In the genomic region with DNA sequence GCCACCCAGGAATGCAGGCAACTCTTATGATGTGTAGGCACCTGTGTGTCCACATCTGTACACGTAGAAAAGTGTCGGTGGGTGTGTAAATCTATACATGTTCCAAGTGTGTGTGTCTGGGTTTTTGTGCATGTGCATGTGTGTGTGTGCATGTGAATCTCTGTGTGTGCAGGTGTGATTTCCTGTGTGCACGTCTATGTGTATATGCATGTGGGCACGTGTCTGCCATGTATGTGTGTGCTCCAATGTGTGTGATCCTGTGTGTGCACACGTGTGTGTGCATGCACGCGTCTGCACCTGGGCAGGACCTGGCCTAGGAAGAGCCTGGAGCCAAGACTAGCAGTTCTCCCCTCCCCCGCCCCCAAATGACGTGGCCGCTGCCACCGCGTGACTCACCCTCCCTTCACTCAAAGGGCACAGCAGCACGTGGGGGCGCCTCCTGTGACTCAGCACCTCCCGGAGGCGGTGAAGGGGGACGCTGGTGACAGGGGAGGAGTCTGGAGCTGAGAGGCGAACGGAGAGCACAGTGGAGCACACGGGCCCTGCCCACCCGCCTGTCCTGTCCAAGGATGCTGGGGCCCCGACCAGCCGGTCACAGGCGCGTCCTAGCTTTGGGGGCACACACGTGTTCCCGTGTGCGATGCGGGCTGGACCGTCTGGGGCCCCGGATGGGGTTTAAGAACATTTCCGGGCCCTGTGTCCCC, we compare ENCODE assay signal across 1 cellular context.
TF ChIP-seq lines count a peak whose summit lies in the region.

No MANE protein-coding gene starts in this region.

TF ChIP-seq in HEK293, 187 proteins besides CTCF, POLR2A, EP300 and RAD21 (continued from another document and continues in another):
- TF ChIP-seq ZNF548 (tag by site-specific recombination; IDR thresholded peaks at IDR 0.05): no peak
- peak; percentile 85 for TF ChIP-seq FEZF1 (tag by site-specific recombination; IDR thresholded peaks at IDR 0.05)
- TF ChIP-seq ZNF629 (tag by site-specific recombination; IDR thresholded peaks at IDR 0.05): peak; percentile 97
- no peak for TF ChIP-seq ZNF133 (tag by site-specific recombination; IDR thresholded peaks at IDR 0.05)
- TF ChIP-seq, protein P1, sequence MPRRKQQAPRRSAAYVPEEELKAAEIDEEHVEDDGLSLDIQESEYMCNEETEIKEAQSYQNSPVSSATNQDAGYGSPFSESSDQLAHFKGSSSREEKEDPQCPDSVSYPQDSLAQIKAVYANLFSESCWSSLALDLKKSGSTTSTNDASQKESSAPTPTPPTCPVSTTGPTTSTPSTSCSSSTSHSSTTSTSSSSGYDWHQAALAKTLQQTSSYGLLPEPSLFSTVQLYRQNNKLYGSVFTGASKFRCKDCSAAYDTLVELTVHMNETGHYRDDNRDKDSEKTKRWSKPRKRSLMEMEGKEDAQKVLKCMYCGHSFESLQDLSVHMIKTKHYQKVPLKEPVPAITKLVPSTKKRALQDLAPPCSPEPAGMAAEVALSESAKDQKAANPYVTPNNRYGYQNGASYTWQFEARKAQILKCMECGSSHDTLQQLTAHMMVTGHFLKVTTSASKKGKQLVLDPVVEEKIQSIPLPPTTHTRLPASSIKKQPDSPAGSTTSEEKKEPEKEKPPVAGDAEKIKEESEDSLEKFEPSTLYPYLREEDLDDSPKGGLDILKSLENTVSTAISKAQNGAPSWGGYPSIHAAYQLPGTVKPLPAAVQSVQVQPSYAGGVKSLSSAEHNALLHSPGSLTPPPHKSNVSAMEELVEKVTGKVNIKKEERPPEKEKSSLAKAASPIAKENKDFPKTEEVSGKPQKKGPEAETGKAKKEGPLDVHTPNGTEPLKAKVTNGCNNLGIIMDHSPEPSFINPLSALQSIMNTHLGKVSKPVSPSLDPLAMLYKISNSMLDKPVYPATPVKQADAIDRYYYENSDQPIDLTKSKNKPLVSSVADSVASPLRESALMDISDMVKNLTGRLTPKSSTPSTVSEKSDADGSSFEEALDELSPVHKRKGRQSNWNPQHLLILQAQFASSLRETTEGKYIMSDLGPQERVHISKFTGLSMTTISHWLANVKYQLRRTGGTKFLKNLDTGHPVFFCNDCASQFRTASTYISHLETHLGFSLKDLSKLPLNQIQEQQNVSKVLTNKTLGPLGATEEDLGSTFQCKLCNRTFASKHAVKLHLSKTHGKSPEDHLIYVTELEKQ (tag by site-specific recombination; IDR thresholded peaks at IDR 0.05; ENCODE audit: borderline replicate concordance): peak; percentile 92
- TF ChIP-seq ZNF585B (tag by site-specific recombination; IDR thresholded peaks at IDR 0.05): no peak
- no peak for TF ChIP-seq ZFP41 (tag by site-specific recombination; IDR thresholded peaks at IDR 0.05; ENCODE audit: borderline replicate concordance)
- TF ChIP-seq, protein P2, sequence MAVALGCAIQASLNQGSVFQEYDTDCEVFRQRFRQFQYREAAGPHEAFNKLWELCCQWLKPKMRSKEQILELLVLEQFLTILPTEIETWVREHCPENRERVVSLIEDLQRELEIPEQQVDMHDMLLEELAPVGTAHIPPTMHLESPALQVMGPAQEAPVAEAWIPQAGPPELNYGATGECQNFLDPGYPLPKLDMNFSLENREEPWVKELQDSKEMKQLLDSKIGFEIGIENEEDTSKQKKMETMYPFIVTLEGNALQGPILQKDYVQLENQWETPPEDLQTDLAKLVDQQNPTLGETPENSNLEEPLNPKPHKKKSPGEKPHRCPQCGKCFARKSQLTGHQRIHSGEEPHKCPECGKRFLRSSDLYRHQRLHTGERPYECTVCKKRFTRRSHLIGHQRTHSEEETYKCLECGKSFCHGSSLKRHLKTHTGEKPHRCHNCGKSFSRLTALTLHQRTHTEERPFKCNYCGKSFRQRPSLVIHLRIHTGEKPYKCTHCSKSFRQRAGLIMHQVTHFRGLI (tag by site-specific recombination; IDR thresholded peaks at IDR 0.05): no peak
- TF ChIP-seq ZNF311 (tag by site-specific recombination; IDR thresholded peaks at IDR 0.05; ENCODE audit: borderline replicate concordance): no peak
- TF ChIP-seq, protein P3, sequence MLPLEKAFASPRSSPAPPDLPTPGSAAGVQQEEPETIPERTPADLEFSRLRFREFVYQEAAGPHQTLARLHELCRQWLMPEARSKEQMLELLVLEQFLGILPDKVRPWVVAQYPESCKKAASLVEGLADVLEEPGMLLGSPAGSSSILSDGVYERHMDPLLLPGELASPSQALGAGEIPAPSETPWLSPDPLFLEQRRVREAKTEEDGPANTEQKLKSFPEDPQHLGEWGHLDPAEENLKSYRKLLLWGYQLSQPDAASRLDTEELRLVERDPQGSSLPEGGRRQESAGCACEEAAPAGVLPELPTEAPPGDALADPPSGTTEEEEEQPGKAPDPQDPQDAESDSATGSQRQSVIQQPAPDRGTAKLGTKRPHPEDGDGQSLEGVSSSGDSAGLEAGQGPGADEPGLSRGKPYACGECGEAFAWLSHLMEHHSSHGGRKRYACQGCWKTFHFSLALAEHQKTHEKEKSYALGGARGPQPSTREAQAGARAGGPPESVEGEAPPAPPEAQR (tag by site-specific recombination; IDR thresholded peaks at IDR 0.05): no peak
- peak; percentile 99 for TF ChIP-seq ZBTB8A (tag by site-specific recombination; IDR thresholded peaks at IDR 0.05)
- TF ChIP-seq, protein P4, sequence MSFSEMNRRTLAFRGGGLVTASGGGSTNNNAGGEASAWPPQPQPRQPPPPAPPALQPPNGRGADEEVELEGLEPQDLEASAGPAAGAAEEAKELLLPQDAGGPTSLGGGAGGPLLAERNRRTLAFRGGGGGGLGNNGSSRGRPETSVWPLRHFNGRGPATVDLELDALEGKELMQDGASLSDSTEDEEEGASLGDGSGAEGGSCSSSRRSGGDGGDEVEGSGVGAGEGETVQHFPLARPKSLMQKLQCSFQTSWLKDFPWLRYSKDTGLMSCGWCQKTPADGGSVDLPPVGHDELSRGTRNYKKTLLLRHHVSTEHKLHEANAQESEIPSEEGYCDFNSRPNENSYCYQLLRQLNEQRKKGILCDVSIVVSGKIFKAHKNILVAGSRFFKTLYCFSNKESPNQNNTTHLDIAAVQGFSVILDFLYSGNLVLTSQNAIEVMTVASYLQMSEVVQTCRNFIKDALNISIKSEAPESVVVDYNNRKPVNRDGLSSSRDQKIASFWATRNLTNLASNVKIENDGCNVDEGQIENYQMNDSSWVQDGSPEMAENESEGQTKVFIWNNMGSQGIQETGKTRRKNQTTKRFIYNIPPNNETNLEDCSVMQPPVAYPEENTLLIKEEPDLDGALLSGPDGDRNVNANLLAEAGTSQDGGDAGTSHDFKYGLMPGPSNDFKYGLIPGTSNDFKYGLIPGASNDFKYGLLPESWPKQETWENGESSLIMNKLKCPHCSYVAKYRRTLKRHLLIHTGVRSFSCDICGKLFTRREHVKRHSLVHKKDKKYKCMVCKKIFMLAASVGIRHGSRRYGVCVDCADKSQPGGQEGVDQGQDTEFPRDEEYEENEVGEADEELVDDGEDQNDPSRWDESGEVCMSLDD (tag by site-specific recombination; IDR thresholded peaks at IDR 0.05): peak; percentile 99
- TF ChIP-seq, protein P5, sequence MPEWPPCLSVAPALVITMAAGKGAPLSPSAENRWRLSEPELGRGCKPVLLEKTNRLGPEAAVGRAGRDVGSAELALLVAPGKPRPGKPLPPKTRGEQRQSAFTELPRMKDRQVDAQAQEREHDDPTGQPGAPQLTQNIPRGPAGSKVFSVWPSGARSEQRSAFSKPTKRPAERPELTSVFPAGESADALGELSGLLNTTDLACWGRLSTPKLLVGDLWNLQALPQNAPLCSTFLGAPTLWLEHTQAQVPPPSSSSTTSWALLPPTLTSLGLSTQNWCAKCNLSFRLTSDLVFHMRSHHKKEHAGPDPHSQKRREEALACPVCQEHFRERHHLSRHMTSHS (tag by site-specific recombination; IDR thresholded peaks at IDR 0.05): peak; percentile 29; the same call in 1 of the 2 replicates
- TF ChIP-seq ZNF132 (tag by site-specific recombination; IDR thresholded peaks at IDR 0.05; ENCODE audit: borderline replicate concordance): no peak
- TF ChIP-seq ZNF274 (IDR thresholded peaks at IDR 0.05; ENCODE audit: low read length): no peak
- TF ChIP-seq ZNF274 (tag by site-specific recombination; IDR thresholded peaks at IDR 0.05; ENCODE audit: borderline replicate concordance): no peak
- TF ChIP-seq SP2 (tag by site-specific recombination; IDR thresholded peaks at IDR 0.05): peak; percentile 83
- no peak for TF ChIP-seq MYNN (tag by site-specific recombination; IDR thresholded peaks at IDR 0.05; ENCODE audit: borderline replicate concordance)
- no peak for TF ChIP-seq ZNF404 (tag by site-specific recombination; IDR thresholded peaks at IDR 0.05)
- TF ChIP-seq, protein P6, sequence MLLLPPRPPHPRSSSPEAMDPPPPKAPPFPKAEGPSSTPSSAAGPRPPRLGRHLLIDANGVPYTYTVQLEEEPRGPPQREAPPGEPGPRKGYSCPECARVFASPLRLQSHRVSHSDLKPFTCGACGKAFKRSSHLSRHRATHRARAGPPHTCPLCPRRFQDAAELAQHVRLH (tag by site-specific recombination; IDR thresholded peaks at IDR 0.05): no peak
- no peak for TF ChIP-seq ZNF174 (tag by site-specific recombination; IDR thresholded peaks at IDR 0.05)
- TF ChIP-seq, protein P7, sequence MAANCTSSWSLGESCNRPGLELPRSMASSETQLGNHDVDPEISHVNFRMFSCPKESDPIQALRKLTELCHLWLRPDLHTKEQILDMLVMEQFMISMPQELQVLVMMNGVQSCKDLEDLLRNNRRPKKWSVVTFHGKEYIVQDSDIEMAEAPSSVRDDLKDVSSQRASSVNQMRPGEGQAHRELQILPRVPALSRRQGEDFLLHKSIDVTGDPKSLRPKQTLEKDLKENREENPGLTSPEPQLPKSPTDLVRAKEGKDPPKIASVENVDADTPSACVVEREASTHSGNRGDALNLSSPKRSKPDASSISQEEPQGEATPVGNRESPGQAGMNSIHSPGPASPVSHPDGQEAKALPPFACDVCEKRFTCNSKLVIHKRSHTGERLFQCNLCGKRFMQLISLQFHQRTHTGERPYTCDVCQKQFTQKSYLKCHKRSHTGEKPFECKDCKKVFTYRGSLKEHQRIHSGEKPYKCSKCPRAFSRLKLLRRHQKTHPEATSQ (tag by site-specific recombination; IDR thresholded peaks at IDR 0.05): 0 out of 2 replicates have a peak, but pooled peaks have one; percentile 61
- TF ChIP-seq ZNF571 (tag by site-specific recombination; IDR thresholded peaks at IDR 0.05): no peak
- TF ChIP-seq, protein P8, sequence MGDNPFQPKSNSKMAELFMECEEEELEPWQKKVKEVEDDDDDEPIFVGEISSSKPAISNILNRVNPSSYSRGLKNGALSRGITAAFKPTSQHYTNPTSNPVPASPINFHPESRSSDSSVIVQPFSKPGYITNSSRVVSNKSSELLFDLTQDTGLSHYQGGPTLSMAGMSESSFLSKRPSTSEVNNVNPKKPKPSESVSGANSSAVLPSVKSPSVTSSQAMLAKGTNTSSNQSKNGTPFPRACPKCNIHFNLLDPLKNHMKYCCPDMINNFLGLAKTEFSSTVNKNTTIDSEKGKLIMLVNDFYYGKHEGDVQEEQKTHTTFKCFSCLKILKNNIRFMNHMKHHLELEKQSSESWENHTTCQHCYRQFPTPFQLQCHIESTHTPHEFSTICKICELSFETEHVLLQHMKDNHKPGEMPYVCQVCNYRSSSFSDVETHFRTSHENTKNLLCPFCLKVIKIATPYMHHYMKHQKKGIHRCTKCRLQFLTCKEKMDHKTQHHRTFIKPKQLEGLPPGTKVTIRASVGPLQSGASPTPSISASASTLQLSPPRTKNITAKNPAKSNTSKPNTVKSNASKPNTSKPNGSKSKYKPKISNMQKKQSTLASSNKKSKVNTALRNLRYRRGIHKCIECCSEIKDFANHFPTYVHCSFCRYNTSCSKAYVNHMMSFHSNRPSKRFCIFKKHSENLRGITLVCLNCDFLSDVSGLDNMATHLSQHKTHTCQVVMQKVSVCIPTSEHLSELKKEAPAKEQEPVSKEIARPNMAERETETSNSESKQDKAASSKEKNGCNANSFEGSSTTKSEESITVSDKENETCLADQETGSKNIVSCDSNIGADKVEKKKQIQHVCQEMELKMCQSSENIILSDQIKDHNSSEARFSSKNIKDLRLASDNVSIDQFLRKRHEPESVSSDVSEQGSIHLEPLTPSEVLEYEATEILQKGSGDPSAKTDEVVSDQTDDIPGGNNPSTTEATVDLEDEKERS (tag by site-specific recombination; IDR thresholded peaks at IDR 0.05): 0 out of 2 replicates have a peak, but pooled peaks have one; percentile 58
- TF ChIP-seq ZNF24 (tag by site-specific recombination; IDR thresholded peaks at IDR 0.05): peak; percentile 91
- peak; percentile 97 for TF ChIP-seq ZNF324 (tag by site-specific recombination; IDR thresholded peaks at IDR 0.05)
- TF ChIP-seq ZNF777 (tag by site-specific recombination; IDR thresholded peaks at IDR 0.05; ENCODE audit: borderline replicate concordance): 0 out of 2 replicates have a peak, but pooled peaks have one; percentile 22
- TF ChIP-seq, protein P9, sequence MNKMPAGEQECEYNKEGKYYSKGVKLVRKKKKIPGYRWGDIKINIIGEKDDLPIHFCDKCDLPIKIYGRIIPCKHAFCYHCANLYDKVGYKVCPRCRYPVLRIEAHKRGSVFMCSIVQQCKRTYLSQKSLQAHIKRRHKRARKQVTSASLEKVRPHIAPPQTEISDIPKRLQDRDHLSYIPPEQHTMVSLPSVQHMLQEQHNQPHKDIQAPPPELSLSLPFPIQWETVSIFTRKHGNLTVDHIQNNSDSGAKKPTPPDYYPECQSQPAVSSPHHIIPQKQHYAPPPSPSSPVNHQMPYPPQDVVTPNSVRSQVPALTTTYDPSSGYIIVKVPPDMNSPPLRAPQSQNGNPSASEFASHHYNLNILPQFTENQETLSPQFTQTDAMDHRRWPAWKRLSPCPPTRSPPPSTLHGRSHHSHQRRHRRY (tag by site-specific recombination; IDR thresholded peaks at IDR 0.05): no peak
- TF ChIP-seq ZNF48 (tag by site-specific recombination; IDR thresholded peaks at IDR 0.05): no peak
- no peak for TF ChIP-seq GLI4 (tag by site-specific recombination; IDR thresholded peaks at IDR 0.05)
- no peak for TF ChIP-seq ZNF791 (tag by site-specific recombination; IDR thresholded peaks at IDR 0.05)
- peak; percentile 72 for TF ChIP-seq ZFP37 (tag by site-specific recombination; IDR thresholded peaks at IDR 0.05)
- TF ChIP-seq, protein P10, sequence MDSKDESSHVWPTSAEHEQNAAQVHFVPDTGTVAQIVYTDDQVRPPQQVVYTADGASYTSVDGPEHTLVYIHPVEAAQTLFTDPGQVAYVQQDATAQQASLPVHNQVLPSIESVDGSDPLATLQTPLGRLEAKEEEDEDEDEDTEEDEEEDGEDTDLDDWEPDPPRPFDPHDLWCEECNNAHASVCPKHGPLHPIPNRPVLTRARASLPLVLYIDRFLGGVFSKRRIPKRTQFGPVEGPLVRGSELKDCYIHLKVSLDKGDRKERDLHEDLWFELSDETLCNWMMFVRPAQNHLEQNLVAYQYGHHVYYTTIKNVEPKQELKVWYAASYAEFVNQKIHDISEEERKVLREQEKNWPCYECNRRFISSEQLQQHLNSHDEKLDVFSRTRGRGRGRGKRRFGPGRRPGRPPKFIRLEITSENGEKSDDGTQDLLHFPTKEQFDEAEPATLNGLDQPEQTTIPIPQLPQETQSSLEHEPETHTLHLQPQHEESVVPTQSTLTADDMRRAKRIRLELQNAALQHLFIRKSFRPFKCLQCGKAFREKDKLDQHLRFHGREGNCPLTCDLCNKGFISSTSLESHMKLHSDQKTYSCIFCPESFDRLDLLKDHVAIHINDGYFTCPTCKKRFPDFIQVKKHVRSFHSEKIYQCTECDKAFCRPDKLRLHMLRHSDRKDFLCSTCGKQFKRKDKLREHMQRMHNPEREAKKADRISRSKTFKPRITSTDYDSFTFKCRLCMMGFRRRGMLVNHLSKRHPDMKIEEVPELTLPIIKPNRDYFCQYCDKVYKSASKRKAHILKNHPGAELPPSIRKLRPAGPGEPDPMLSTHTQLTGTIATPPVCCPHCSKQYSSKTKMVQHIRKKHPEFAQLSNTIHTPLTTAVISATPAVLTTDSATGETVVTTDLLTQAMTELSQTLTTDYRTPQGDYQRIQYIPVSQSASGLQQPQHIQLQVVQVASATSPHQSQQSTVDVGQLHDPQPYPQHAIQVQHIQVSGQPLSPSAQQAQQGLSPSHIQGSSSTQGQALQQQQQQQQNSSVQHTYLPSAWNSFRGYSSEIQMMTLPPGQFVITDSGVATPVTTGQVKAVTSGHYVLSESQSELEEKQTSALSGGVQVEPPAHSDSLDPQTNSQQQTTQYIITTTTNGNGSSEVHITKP (tag by site-specific recombination; IDR thresholded peaks at IDR 0.05): peak; percentile 71
- no peak for TF ChIP-seq ZFP3 (tag by site-specific recombination; IDR thresholded peaks at IDR 0.05; ENCODE audit: low read depth)
